ENCODE assay signal across 11 cellular contexts in genomic region chr3:58824777-58825176, GRCh38.
"Had no signal": no experiment of that assay in that cellular context is flagged by ENCODE, and none has a peak within 500 bp of the region (broad histone marks: within the 10 kb centered on the region; RNA-seq: fewer than 3 reads in every experiment).

No MANE protein-coding gene starts in this region.

- H3K27me3 ChIP-seq: stomach, vagina had no signal

- H3K4me1 Mint-ChIP-seq: activated CD4-positive, alpha-beta T cell treated with anti-CD3 and anti-CD28 coated beads, Interleukin-2, amount 10 ng/mL, durations not matched to agents 24 days and 14 days; T-cell had no signal

- H3K36me3 Mint-ChIP-seq: mesothelial cell of epicardium, T-cell had no signal

- H3K4me3 ChIP-seq: lung, skin epidermis, stomach, vagina had no signal

- H3K4me1 ChIP-seq: vagina had no signal

- ATAC-seq: activated CD8-positive, alpha-beta T cell treated with anti-CD3 and anti-CD28 coated beads for 36 hours; T-cell had no signal

- H3K27ac Mint-ChIP-seq: activated CD4-positive, alpha-beta T cell treated with anti-CD3 and anti-CD28 coated beads, Interleukin-2, amount 10 ng/mL, durations not matched to agents 24 days and 14 days; activated CD8-positive, alpha-beta T cell treated with anti-CD3 and anti-CD28 coated beads for 36 hours; activated T-cell treated with anti-CD3 and anti-CD28 coated beads, Interleukin-2, amount 50 U/mL, for 24 hours; dendritic cell treated with granulocyte-macrophage colony-stimulating factor and Interleukin-4, amounts not matched to agents 40 ng/mL and 50 ng/mL, for 4 days; mesothelial cell of epicardium; T-cell had no signal

- H3K4me3 Mint-ChIP-seq: activated CD4-positive, alpha-beta T cell treated with anti-CD3 and anti-CD28 coated beads, Interleukin-2, amount 10 ng/mL, durations not matched to agents 24 days and 14 days; activated CD8-positive, alpha-beta T cell treated with anti-CD3 and anti-CD28 coated beads for 36 hours; activated T-cell treated with anti-CD3 and anti-CD28 coated beads, Interleukin-2, amount 50 U/mL, for 24 hours; dendritic cell treated with granulocyte-macrophage colony-stimulating factor and Interleukin-4, amounts not matched to agents 40 ng/mL and 50 ng/mL, for 4 days; mesothelial cell of epicardium; T-cell had no signal

- H3K36me3 ChIP-seq: stomach, vagina had no signal

- H3K27me3 Mint-ChIP-seq: activated CD4-positive, alpha-beta T cell treated with anti-CD3 and anti-CD28 coated beads, Interleukin-2, amount 10 ng/mL, durations not matched to agents 24 days and 14 days; activated CD8-positive, alpha-beta T cell treated with anti-CD3 and anti-CD28 coated beads for 36 hours; activated T-cell treated with anti-CD3 and anti-CD28 coated beads, Interleukin-2, amount 50 U/mL, for 24 hours; dendritic cell treated with granulocyte-macrophage colony-stimulating factor and Interleukin-4, amounts not matched to agents 40 ng/mL and 50 ng/mL, for 4 days; T-cell had no signal

- H3K9me3 ChIP-seq: stomach, vagina had no signal

- H3K9me3 Mint-ChIP-seq: activated CD4-positive, alpha-beta T cell treated with anti-CD3 and anti-CD28 coated beads, Interleukin-2, amount 10 ng/mL, durations not matched to agents 24 days and 14 days; activated T-cell treated with anti-CD3 and anti-CD28 coated beads, Interleukin-2, amount 50 U/mL, for 24 hours; dendritic cell treated with granulocyte-macrophage colony-stimulating factor and Interleukin-4, amounts not matched to agents 40 ng/mL and 50 ng/mL, for 4 days; mesothelial cell of epicardium had no signal

- H3K27ac ChIP-seq: skin epidermis, stomach, vagina had no signal

- DNase-seq: activated naive CD4-positive, alpha-beta T cell treated with anti-CD3 and anti-CD28 coated beads, Interleukin-2, amount 50 U/mL, for 16 hours; activated T-cell treated with anti-CD3 and anti-CD28 coated beads, Interleukin-2, amount 50 U/mL, for 24 hours had no signal
